ENCODE assay signal across 9 cellular contexts in the genomic region with DNA sequence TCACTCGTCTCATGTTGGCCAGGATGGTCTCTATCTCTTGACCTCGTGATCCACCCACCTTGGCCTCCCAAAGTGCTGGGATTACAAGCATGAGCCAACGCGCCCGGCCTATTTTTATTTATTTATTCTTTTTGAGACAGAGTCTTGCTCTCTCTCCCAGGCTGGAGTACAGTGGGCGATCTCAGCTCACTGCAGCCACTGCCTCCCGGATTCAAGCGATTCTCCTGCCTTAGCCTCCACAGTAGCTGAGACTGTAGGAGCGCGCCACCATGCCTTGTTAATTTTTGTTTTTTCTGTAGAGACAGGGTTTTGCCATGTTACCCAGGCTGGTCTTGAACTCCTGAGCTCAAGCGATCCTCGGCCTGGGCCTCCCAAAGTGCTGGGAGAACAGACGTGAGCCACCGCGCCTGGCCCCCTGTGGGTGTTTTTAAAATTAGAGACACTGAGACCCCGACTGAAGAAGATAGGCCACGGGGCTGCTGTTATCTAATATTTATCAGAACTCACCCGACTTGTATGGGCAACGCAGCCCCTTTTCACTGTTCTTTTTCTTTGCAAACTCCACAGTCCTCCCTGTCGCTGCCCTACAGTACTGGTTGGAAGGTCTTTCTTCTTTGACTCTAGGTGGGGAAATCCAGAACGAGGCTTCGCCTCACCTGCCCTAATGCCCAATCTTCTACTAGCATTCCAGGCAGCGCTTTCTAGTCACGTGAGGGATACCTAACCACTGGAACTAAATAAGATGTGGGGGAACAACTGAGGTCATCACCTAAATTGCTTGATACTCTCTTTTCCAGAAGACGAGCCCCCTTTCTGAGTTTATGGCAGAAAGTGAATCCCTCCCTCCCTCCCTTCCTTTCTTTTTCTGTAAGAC. TPM values are rescaled to one million over a fixed set of nuclear protein-coding genes. Genes with fewer than 3 reads are reported as not detected.
DNase-seq lines count a peak whose midpoint lies in the region; ATAC-seq and TF ChIP-seq lines count a peak whose summit lies in the region.
"Had no signal": no experiment of that assay in that cellular context is flagged by ENCODE, and none has a peak within 500 bp of the region (broad histone marks: within the 10 kb centered on the region; RNA-seq: fewer than 3 reads in every experiment).

No MANE protein-coding gene starts in this region.

- H3K4me1 ChIP-seq in DND-41 (ENCODE audit: insufficient read depth, low read length), result peaks cover 38% of the 10 kb centered on the region
- H3K4me1 ChIP-seq in foreskin keratinocyte, result peaks cover 5% of the 10 kb centered on the region
- peaks cover 0 to 24% (median 20%) of the 10 kb centered on the region in 4 donors for H3K4me1 ChIP-seq in sigmoid colon

- H3K36me3 ChIP-seq in DND-41 (ENCODE audit: insufficient read depth, low read length) (no peaks in the 10 kb centered on the region), sigmoid colon (no peaks in the 10 kb centered on the region)

- H3K27ac ChIP-seq in DND-41 (ENCODE audit: low read length) (no peak overlapping the region), RWPE1 (peak overlapping the region; percentile 86), foreskin keratinocyte (no peak overlapping the region), sigmoid colon (peak overlapping the region; percentile 95 to 100 (median 100))

- no peaks in the 10 kb centered on the region for H4K20me1 ChIP-seq in DND-41 (ENCODE audit: insufficient read depth, low read length)

- no peaks in the 10 kb centered on the region for H3K9me3 ChIP-seq in DND-41 (ENCODE audit: insufficient read depth, low read length, severe bottlenecking)
- no peaks in the 10 kb centered on the region for H3K9me3 ChIP-seq in sigmoid colon

- ATAC-seq in DND-41 (ENCODE audit: insufficient read depth, low read depth) (no peak), foreskin keratinocyte (no peak), GM18517 (IDR thresholded peaks at IDR 0.05; ENCODE audit: unreplicated experiment) (no peak)

- no peak overlapping the region for H3K9ac ChIP-seq in DND-41 (ENCODE audit: low read depth, low read length)

- no peak for DNase-seq in DND-41
- DNase-seq in RWPE1 (ENCODE audit: low spot score), result no peak
- peak; percentile 29 to 52 for DNase-seq in foreskin keratinocyte
- DNase-seq in sigmoid colon, result peak; percentile 69
- no peak for DNase-seq in DMS153 treated with DMSO at 0.1 percent for 48 hours (lab: John Stamatoyannopoulos, UW; ENCODE audit: unreplicated experiment)
- no peak for DNase-seq in NCI-H187 treated with DMSO at 0.1 percent for 48 hours (lab: John Stamatoyannopoulos, UW)
- DNase-seq in cerebellum (ENCODE audit: low spot score), result no peak

- POLR2A ChIA-PET in RWPE1 (lab: Yijun Ruan, JAX; ENCODE audit: low non-redundant PET), result no interaction called here

- TF ChIP-seq CTCF in DND-41 (IDR thresholded peaks at IDR 0.05; ENCODE audit: borderline replicate concordance, extremely low read depth, low read length, poor library complexity, severe bottlenecking) (no peak), RWPE1 (conservative IDR thresholded peaks at IDR 0.05; ENCODE audit: low read depth) (no peak), foreskin keratinocyte (conservative IDR thresholded peaks at IDR 0.05) (no peak), sigmoid colon (IDR thresholded peaks at IDR 0.05) (no peak)

- no peak for TF ChIP-seq POLR2A in sigmoid colon (IDR thresholded peaks at IDR 0.05)

- CTCF ChIA-PET in RWPE1 (lab: Yijun Ruan, JAX), result interaction anchor here (1.0 kb wide), 1 partner anchor 17 kb away, joined by 3 read pairs; no protein-coding TSS in a partner anchor

- TF ChIP-seq EP300 in sigmoid colon (IDR thresholded peaks at IDR 0.05), result no peak

- no peak overlapping the region for H3K4me3 ChIP-seq in DND-41 (ENCODE audit: low read depth in 1 of 2, low read length in 2 of 2)
- H3K4me3 ChIP-seq in sigmoid colon, result peak overlapping the region in 2 of 4 donors; percentile 84 to 92

- H3K27me3 ChIP-seq in DND-41 (ENCODE audit: insufficient read depth, low read length, poor library complexity) (peaks cover 10% of the 10 kb centered on the region), foreskin keratinocyte (no peaks in the 10 kb centered on the region), sigmoid colon (no peaks in the 10 kb centered on the region)

- peak overlapping the region; percentile 97; the same call in 1 of the 2 replicates for H2AFZ ChIP-seq in DND-41 (ENCODE audit: low read depth, low read length)

- H3K4me2 ChIP-seq in DND-41 (ENCODE audit: insufficient read depth, low read length), result peak overlapping the region; percentile 100

- 92 to 95% methylated on average over 25 of the region's 25 CpGs for WGBS in sigmoid colon, 2 donors

- H3K79me2 ChIP-seq in DND-41 (ENCODE audit: insufficient read depth, low read length), result no peaks in the 10 kb centered on the region

- intact Hi-C loops in sigmoid colon (cut with DNase I), result loop anchor here (5.0 to 10.0 kb wide), 2 partner anchors 511 to 1297 kb away; partner anchors contain the start of genes PHC1 and YBX3

RNA-seq across cellular contexts. Expression of gene GABARAPL1, which starts 1.3 kb away (rescaled TPM):
- 9.0 and 12.1 TPM in 2 replicates for total RNA-seq in foreskin keratinocyte
- polyA plus RNA-seq in foreskin keratinocyte, result 8.7 and 9.8 TPM in 2 replicates
- total RNA-seq in sigmoid colon, result 100 to 1,000 TPM in 2 of 4 donors, 10 to 100 TPM in 2; 78.5 to 122 (median 102) TPM
- 10 to 100 TPM; 38.3 to 75.1 (median 54.6) TPM for polyA plus RNA-seq in sigmoid colon
- 33.1 TPM for total RNA-seq in cerebellum

RNA-seq across cellular contexts. Expression of gene TMEM52B, which starts 32.5 kb away (rescaled TPM):
- total RNA-seq in foreskin keratinocyte, result not detected in 2 replicates
- not detected in 2 replicates for polyA plus RNA-seq in foreskin keratinocyte
- not detected for total RNA-seq in sigmoid colon
- polyA plus RNA-seq in sigmoid colon, result 1 to 10 TPM in 1 of 3 donors, under 1 TPM in 1, not detected in 1; 0.12 to 1.2 TPM
- 0.27 TPM for total RNA-seq in cerebellum

RNA-seq across cellular contexts. Expression of gene OLR1, which starts 39.4 kb away (rescaled TPM):
- total RNA-seq in foreskin keratinocyte, result not detected in 2 replicates
- not detected in 2 replicates for polyA plus RNA-seq in foreskin keratinocyte
- total RNA-seq in sigmoid colon, result 1 to 10 TPM in 1 of 4 donors, under 1 TPM in 1, not detected in 2; 0.36 to 3.3 TPM
- polyA plus RNA-seq in sigmoid colon, result 1 to 10 TPM in 1 of 3 donors, under 1 TPM in 1, not detected in 1; 0.10 to 1.2 TPM
- total RNA-seq in cerebellum, result 4.8 TPM
- total RNA-seq: SK-MEL-5 had no signal

Comparison
In these comparisons a context has a peak if more than half of its experiments do, and no peak if none do; other contexts are left out.
1. DNase-seq: peak in foreskin keratinocyte (2 of 2) and sigmoid colon (single experiment); none in DND-41 (single experiment), RWPE1 (single experiment), DMS153 treated with DMSO at 0.1 percent for 48 hours (single experiment), NCI-H187 treated with DMSO at 0.1 percent for 48 hours (single experiment) and cerebellum (single experiment).
2. H3K27ac ChIP-seq: peak in RWPE1 (single experiment) and sigmoid colon (4 of 4); none in DND-41 (single experiment) and foreskin keratinocyte (single experiment).